In genomic region chr19:907183-907853, GRCh38 we compare ENCODE assay signal across 1 cellular context.
TF ChIP-seq lines count a peak whose summit lies in the region.

No MANE protein-coding gene starts in this region.

TF ChIP-seq in GM23338, 12 proteins besides CTCF, POLR2A, EP300 and RAD21 (continued from another document):
- no peak for TF ChIP-seq STAT1 (IDR thresholded peaks at IDR 0.05; ENCODE audit: unreplicated experiment)
- TF ChIP-seq ZNF462 (CRISPR knock-in tag; IDR thresholded peaks at IDR 0.05), result no peak
- no peak for TF ChIP-seq NANOG (IDR thresholded peaks at IDR 0.05; ENCODE audit: borderline replicate concordance)
- TF ChIP-seq ETS1 (IDR thresholded peaks at IDR 0.05), result no peak
- no peak for TF ChIP-seq EZH2 (IDR thresholded peaks at IDR 0.05; ENCODE audit: low read depth, unreplicated experiment)
- no peak for TF ChIP-seq CREB1 (CRISPR knock-in tag; IDR thresholded peaks at IDR 0.05; ENCODE audit: low read depth)
- TF ChIP-seq JUNB (IDR thresholded peaks at IDR 0.05; ENCODE audit: unreplicated experiment), result no peak
- TF ChIP-seq POLR2AphosphoS5 (IDR thresholded peaks at IDR 0.05; ENCODE audit: low read depth), result no peak
TF ChIP-seq in GM23338: peak in this region for 0.
